ENCODE assay signal across 22 cellular contexts in the genomic region with DNA sequence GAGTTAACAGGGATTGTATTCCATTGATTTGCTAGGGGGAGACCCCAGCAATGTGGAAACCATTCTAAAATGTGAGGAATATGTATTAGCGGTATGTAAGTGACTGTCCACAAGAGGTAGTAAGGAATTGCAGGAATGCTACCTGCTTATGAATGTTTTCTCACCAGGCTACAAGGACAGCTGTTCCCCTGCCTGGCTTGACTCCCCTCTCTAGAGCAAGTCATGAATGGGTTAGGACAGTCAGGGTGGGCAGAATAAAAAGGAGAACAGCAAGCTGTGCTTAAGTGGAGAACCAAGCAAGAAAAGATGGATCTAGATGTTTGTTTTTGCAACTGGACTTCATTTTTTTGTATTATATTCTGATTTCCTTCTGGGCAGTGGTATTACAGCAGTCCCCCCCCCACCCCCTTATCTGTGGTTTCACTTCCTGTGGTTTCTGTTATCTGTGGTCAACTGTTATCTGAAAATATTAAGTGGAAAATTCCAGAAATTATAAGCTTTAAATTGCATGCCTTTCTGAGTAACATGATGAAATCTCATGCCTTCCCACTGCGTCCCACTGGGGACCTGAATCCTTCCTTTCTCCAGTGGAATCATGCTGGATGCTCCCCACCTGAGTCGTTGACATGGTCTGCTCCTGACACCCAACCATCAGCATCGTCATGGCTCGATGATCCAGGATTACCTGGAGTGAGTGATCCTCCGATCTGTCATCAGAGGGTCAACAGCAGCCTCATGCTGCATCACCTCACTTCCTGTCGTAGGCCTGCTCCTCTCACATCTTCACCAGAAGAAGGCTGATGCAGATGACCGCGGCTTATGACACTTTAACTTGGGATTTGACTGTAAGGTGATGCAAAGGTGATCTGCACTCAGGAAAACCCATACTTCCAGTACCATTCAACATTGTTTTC. TPM values are rescaled to one million over a fixed set of nuclear protein-coding genes. Genes with fewer than 3 reads are reported as not detected.
DNase-seq lines count a peak whose midpoint lies in the region; ATAC-seq, FAIRE-seq and TF ChIP-seq lines count a peak whose summit lies in the region.
"Had no signal": no experiment of that assay in that cellular context is flagged by ENCODE, and none has a peak within 500 bp of the region (broad histone marks: within the 10 kb centered on the region; RNA-seq: fewer than 3 reads in every experiment).

No MANE protein-coding gene starts in this region.

- H3K4me3 ChIP-seq in epithelial cell of esophagus (ENCODE audit: low read length), result no peak overlapping the region

- FAIRE-seq in RCC 7860 (lab: Jason Lieb, UNC), result no peak
- FAIRE-seq: colon, D721Med, frontal cortex, small intestine had no signal

- DNase-seq in DMS53 (lab: John Stamatoyannopoulos, UW) (peak; percentile 46), DMS53 treated with DMSO at 0.1 percent for 48 hours (lab: John Stamatoyannopoulos, UW; ENCODE audit: unreplicated experiment) (no peak), RCC 7860 (ENCODE audit: low spot score) (peak; percentile 45), epithelial cell of esophagus (ENCODE audit: low read depth) (peak; percentile 18), SK-N-DZ (ENCODE audit: low spot score) (no peak)
- DNase-seq in stimulated activated effector memory CD8-positive, alpha-beta T cell treated with anti-CD3 and anti-CD28 coated beads, Interleukin-12 subunit alpha, Interleukin-12 subunit beta, amount 100 ng/mL, for 72 hours (ENCODE audit: low spot score in 2 of 2), result no peak
- DNase-seq: activated B cell treated with CpG ODN at 0.5 μM for 24 hours; activated CD4-positive, alpha-beta memory T cell treated with anti-CD3 and anti-CD28 coated beads for 36 hours; activated naive CD4-positive, alpha-beta T cell treated with Interleukin-2 at 50 U/mL for 16 hours; NCI-H1092 treated with DMSO at 0.1 percent for 48 hours; NCI-H2081; NCI-H524; nephron progenitor cell; small intestine; stimulated activated CD4-positive, alpha-beta T cell treated with anti-CD3 and anti-CD28 coated beads, Interleukin-4, amount 100 ng/mL, for 24 hours had no signal

- no peak overlapping the region for H3K4me3 Mint-ChIP-seq in stimulated activated effector memory CD8-positive, alpha-beta T cell treated with anti-CD3 and anti-CD28 coated beads, Interleukin-12 subunit alpha, Interleukin-12 subunit beta, amount 100 ng/mL, for 72 hours
- H3K4me3 Mint-ChIP-seq: activated B cell treated with CpG ODN at 0.5 μM for 24 hours; activated CD4-positive, alpha-beta memory T cell treated with anti-CD3 and anti-CD28 coated beads for 36 hours; nephron progenitor cell; type B pancreatic cell had no signal

- no peak for TF ChIP-seq CTCF in epithelial cell of esophagus (IDR thresholded peaks at IDR 0.05; ENCODE audit: insufficient read depth, low read depth, low read length, missing control alignments)

- H3K36me3 Mint-ChIP-seq in stimulated activated effector memory CD8-positive, alpha-beta T cell treated with anti-CD3 and anti-CD28 coated beads, Interleukin-12 subunit alpha, Interleukin-12 subunit beta, amount 100 ng/mL, for 72 hours, result no peaks in the 10 kb centered on the region
- H3K36me3 Mint-ChIP-seq: activated CD4-positive, alpha-beta memory T cell treated with anti-CD3 and anti-CD28 coated beads for 36 hours; type B pancreatic cell had no signal

- no peaks in the 10 kb centered on the region for H3K9me3 Mint-ChIP-seq in stimulated activated effector memory CD8-positive, alpha-beta T cell treated with anti-CD3 and anti-CD28 coated beads, Interleukin-12 subunit alpha, Interleukin-12 subunit beta, amount 100 ng/mL, for 72 hours
- H3K9me3 Mint-ChIP-seq: activated B cell treated with CpG ODN at 0.5 μM for 24 hours; activated CD4-positive, alpha-beta memory T cell treated with anti-CD3 and anti-CD28 coated beads for 36 hours; nephron progenitor cell; type B pancreatic cell had no signal

- ATAC-seq in stimulated activated effector memory CD8-positive, alpha-beta T cell treated with anti-CD3 and anti-CD28 coated beads, Interleukin-12 subunit alpha, Interleukin-12 subunit beta, amount 100 ng/mL, for 72 hours, result no peak
- no peak for ATAC-seq in GM18909 (IDR thresholded peaks at IDR 0.05; ENCODE audit: poor library complexity, unreplicated experiment)
- no peak for ATAC-seq in HG03280 (IDR thresholded peaks at IDR 0.05; ENCODE audit: unreplicated experiment)

- H3K4me1 Mint-ChIP-seq in stimulated activated effector memory CD8-positive, alpha-beta T cell treated with anti-CD3 and anti-CD28 coated beads, Interleukin-12 subunit alpha, Interleukin-12 subunit beta, amount 100 ng/mL, for 72 hours, result peaks cover 33% of the 10 kb centered on the region

- peak overlapping the region; percentile 17 for H3K27ac Mint-ChIP-seq in stimulated activated effector memory CD8-positive, alpha-beta T cell treated with anti-CD3 and anti-CD28 coated beads, Interleukin-12 subunit alpha, Interleukin-12 subunit beta, amount 100 ng/mL, for 72 hours
- H3K27ac Mint-ChIP-seq: activated B cell treated with CpG ODN at 0.5 μM for 24 hours; activated CD4-positive, alpha-beta memory T cell treated with anti-CD3 and anti-CD28 coated beads for 36 hours; nephron progenitor cell; progenitor cell of endocrine pancreas; type B pancreatic cell had no signal

RNA-seq across cellular contexts. Expression of gene VAPA, which starts 52.2 kb away (rescaled TPM):
- polyA plus RNA-seq in SK-N-DZ (2014; cell fraction: cytosol; rRNA removed), result 168 and 179 TPM in 2 replicates
- polyA plus RNA-seq in SK-N-DZ (2014; cell fraction: nucleus; rRNA removed), result 93.1 and 127 TPM in 2 replicates

Comparison
In these comparisons a context has a peak if more than half of its experiments do, and no peak if none do; other contexts are left out.
1. DNase-seq: peak in DMS53 (single experiment), RCC 7860 (single experiment) and epithelial cell of esophagus (single experiment); none in DMS53 treated with DMSO at 0.1 percent for 48 hours (single experiment), stimulated activated effector memory CD8-positive, alpha-beta T cell treated with anti-CD3 and anti-CD28 coated beads, Interleukin-12 subunit alpha, Interleukin-12 subunit beta, amount 100 ng/mL, for 72 hours (0 of 2) and SK-N-DZ (single experiment).